ENCODE assay signal across 8 cellular contexts in the genomic region with DNA sequence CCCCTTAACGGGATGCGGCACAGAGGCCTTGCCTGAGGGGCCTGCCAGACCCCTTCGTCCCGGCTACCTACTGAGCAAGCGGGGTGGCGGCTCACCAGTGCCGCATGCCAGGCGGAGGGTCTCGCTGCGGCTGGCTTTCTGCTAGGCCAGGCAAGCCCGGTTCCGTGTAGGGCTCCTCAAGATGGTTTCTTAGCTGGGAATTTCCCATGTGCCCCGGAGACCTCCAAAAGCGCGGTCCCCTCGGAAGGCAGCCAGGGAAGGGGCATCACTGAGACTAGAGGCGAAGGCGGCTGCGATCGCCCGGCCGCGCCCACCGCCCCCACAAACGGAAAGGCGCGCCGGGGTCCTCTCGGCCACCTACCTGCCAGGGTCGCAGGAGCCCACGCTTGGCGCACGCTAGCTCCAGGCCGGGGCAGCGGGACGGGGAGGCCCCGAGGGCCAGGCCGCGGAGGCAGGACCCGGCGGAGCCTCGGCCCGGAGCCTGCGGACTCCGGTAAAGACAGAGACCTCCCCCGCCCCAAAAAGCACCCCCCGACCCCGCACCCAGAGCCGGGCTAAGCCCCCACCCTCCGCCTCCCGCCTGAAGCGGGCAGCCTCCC. TPM values are rescaled to one million over a fixed set of nuclear protein-coding genes. Genes with fewer than 3 reads are reported as not detected.
A peak's percentile ranks its signal among the peaks of the same experiment; 100 is the strongest.
DNase-seq lines count a peak whose midpoint lies in the region; TF ChIP-seq lines count a peak whose summit lies in the region.

No MANE protein-coding gene starts in this region.

- H3K4me3 ChIP-seq in CD8-positive, alpha-beta memory T cell (ENCODE audit: low read length) = peak overlapping the region; percentile 92
- H3K4me3 ChIP-seq in MM.1S (ENCODE audit: low read length) (peak overlapping the region; percentile 88), right atrium auricular region (peak overlapping the region; percentile 82 to 95), skeletal muscle cell (ENCODE audit: low read depth, low read length) (peak overlapping the region; percentile 73)

- no peaks in the 10 kb centered on the region for H3K36me3 ChIP-seq in CD8-positive, alpha-beta memory T cell (ENCODE audit: insufficient read depth, low read length)
- H3K36me3 ChIP-seq in MM.1S (replicated peaks; ENCODE audit: insufficient read depth, low read length) (no peaks in the 10 kb centered on the region), right atrium auricular region (no peaks in the 10 kb centered on the region)

- H3K4me1 ChIP-seq in CD8-positive, alpha-beta memory T cell (ENCODE audit: insufficient read depth, low read length) = peaks cover 29% of the 10 kb centered on the region
- H3K4me1 ChIP-seq in MM.1S (ENCODE audit: low read length) (peaks cover 31% of the 10 kb centered on the region), right atrium auricular region (peaks cover 0 to 24% of the 10 kb centered on the region in 2 donors)

- no peaks in the 10 kb centered on the region for H3K27me3 ChIP-seq in CD8-positive, alpha-beta memory T cell (ENCODE audit: insufficient read depth, low read length, poor library complexity, severe bottlenecking)
- H3K27me3 ChIP-seq in MM.1S (replicated peaks; ENCODE audit: insufficient read depth, low read length) (no peaks in the 10 kb centered on the region), right atrium auricular region (no peaks in the 10 kb centered on the region)

- TF ChIP-seq CTCF in MM.1S (IDR thresholded peaks at IDR 0.05; ENCODE audit: low read length) (no peak), right atrium auricular region (IDR thresholded peaks at IDR 0.05) (no peak)

- peaks cover 0 to 2% (median 0%) of the 10 kb centered on the region in 3 donors for H3K36me3 Mint-ChIP-seq in CD8-positive, alpha-beta memory T cell
- H3K36me3 Mint-ChIP-seq in activated naive CD4-positive, alpha-beta T cell treated with anti-CD3 and anti-CD28 coated beads, Interleukin-2, amount 10 ng/mL, durations not matched to agents 7 days and 5 days = no peaks in the 10 kb centered on the region

- peaks cover 47% of the 10 kb centered on the region for H3K79me2 ChIP-seq in MM.1S (ENCODE audit: low read length)

- H3K27me3 Mint-ChIP-seq in CD8-positive, alpha-beta memory T cell = peaks cover 0 to 3% of the 10 kb centered on the region in 2 donors
- H3K27me3 Mint-ChIP-seq in activated naive CD4-positive, alpha-beta T cell treated with anti-CD3 and anti-CD28 coated beads, Interleukin-2, amount 10 ng/mL, durations not matched to agents 7 days and 5 days = peaks cover 32% of the 10 kb centered on the region

- no peaks in the 10 kb centered on the region for H3K9me3 ChIP-seq in CD8-positive, alpha-beta memory T cell (ENCODE audit: low read length)
- H3K9me3 ChIP-seq in MM.1S (replicated peaks; ENCODE audit: insufficient read depth, low read length) (no peaks in the 10 kb centered on the region), right atrium auricular region (no peaks in the 10 kb centered on the region)

- peak overlapping the region; percentile 82; the same call in 1 of the 2 replicates for H3K9ac ChIP-seq in MM.1S (ENCODE audit: low read length)

- POLR2A ChIA-PET in CD8-positive, alpha-beta memory T cell (lab: Charles Lee) = interaction anchor here (1.0 kb wide), 1 partner anchor 21 kb away, joined by 3 read pairs; no protein-coding TSS in a partner anchor

- CTCF ChIA-PET in CD8-positive, alpha-beta memory T cell (lab: Charles Lee) = interaction anchor here (1.2 to 2.3 kb wide), 3 partner anchors 10 to 76 kb away, joined by 3 to 6 read pairs (median 4); no protein-coding TSS in a partner anchor
- CTCF ChIA-PET in activated naive CD4-positive, alpha-beta T cell treated with anti-CD3 and anti-CD28 coated beads, Interleukin-2, amount 10 ng/mL, durations not matched to agents 7 days and 5 days (lab: Charles Lee) = interaction anchor here (1.0 to 1.5 kb wide), 3 partner anchors 24 to 108 kb away, joined by 3 read pairs; partner anchors contain the start of gene MICAL3

- H3K4me3 Mint-ChIP-seq in CD8-positive, alpha-beta memory T cell = peak overlapping the region; percentile 56 to 97 (median 79)
- peak overlapping the region; percentile 63 for H3K4me3 Mint-ChIP-seq in activated naive CD4-positive, alpha-beta T cell treated with anti-CD3 and anti-CD28 coated beads, Interleukin-2, amount 10 ng/mL, durations not matched to agents 7 days and 5 days

- no peaks in the 10 kb centered on the region for H4K20me1 ChIP-seq in MM.1S (ENCODE audit: insufficient read depth, low read length)

- H3K9me3 Mint-ChIP-seq in CD8-positive, alpha-beta memory T cell = no peaks in the 10 kb centered on the region
- no peaks in the 10 kb centered on the region for H3K9me3 Mint-ChIP-seq in activated naive CD4-positive, alpha-beta T cell treated with anti-CD3 and anti-CD28 coated beads, Interleukin-2, amount 10 ng/mL, durations not matched to agents 7 days and 5 days

- no peaks in the 10 kb centered on the region for H3K9me2 ChIP-seq in MM.1S (replicated peaks; ENCODE audit: insufficient read depth, low read length)

- H3F3A ChIP-seq in MM.1S (ENCODE audit: insufficient read depth, low read length) = peaks cover 41% of the 10 kb centered on the region

- peak overlapping the region; percentile 74 for H2AFZ ChIP-seq in MM.1S (ENCODE audit: low read length)

- DNase-seq in CD8-positive, alpha-beta memory T cell = peak; percentile 15 to 58 (median 33)
- no peak for DNase-seq in MM.1S
- peak; percentile 30 for DNase-seq in activated naive CD4-positive, alpha-beta T cell treated with anti-CD3 and anti-CD28 coated beads, Interleukin-2, amount 10 ng/mL, durations not matched to agents 7 days and 5 days
- DNase-seq in right atrium auricular region (ENCODE audit: low spot score) = no peak
- DNase-seq in skeletal muscle cell (ENCODE audit: low read depth) = no peak
- DNase-seq in SHP77 treated with DMSO at 0.1 percent for 48 hours (lab: John Stamatoyannopoulos, UW) = no peak
- DNase-seq in DMS114 treated with DMSO at 0.1 percent for 48 hours (lab: John Stamatoyannopoulos, UW; ENCODE audit: unreplicated experiment) = no peak
- no peak for DNase-seq in GF-D8 (lab: John Stamatoyannopoulos, UW)

- H3K4me1 Mint-ChIP-seq in CD8-positive, alpha-beta memory T cell = peaks cover 37 to 59% (median 52%) of the 10 kb centered on the region in 3 donors
- H3K4me1 Mint-ChIP-seq in activated naive CD4-positive, alpha-beta T cell treated with anti-CD3 and anti-CD28 coated beads, Interleukin-2, amount 10 ng/mL, durations not matched to agents 7 days and 5 days = peaks cover 54% of the 10 kb centered on the region

- peak overlapping the region; percentile 75 to 99 (median 90) for H3K27ac Mint-ChIP-seq in CD8-positive, alpha-beta memory T cell
- no peak overlapping the region for H3K27ac Mint-ChIP-seq in activated naive CD4-positive, alpha-beta T cell treated with anti-CD3 and anti-CD28 coated beads, Interleukin-2, amount 10 ng/mL, durations not matched to agents 7 days and 5 days

- H3K4me2 ChIP-seq in MM.1S (ENCODE audit: low read depth, low read length) = peak overlapping the region; percentile 70

- peak overlapping the region; percentile 91 for H3K27ac ChIP-seq in CD8-positive, alpha-beta memory T cell (ENCODE audit: low read depth, low read length)
- H3K27ac ChIP-seq in MM.1S (ENCODE audit: low read length) (peak overlapping the region; percentile 3; the same call in 1 of the 2 replicates), right atrium auricular region (peak overlapping the region; percentile 90)

RNA-seq across cellular contexts. Expression of gene MICAL3, which starts 23.8 kb away (rescaled TPM):
- 10 to 100 TPM; 51.7 to 51.9 TPM for total RNA-seq in CD8-positive, alpha-beta memory T cell
- 1.7 TPM for polyA plus RNA-seq in CD8-positive, alpha-beta memory T cell
- 10 to 100 TPM; 42.5 to 45.1 TPM for total RNA-seq in right atrium auricular region

Comparison
In these comparisons a context has a peak if more than half of its experiments do, and no peak if none do; other contexts are left out.
1. DNase-seq: peak in CD8-positive, alpha-beta memory T cell (5 of 5) and activated naive CD4-positive, alpha-beta T cell treated with anti-CD3 and anti-CD28 coated beads, Interleukin-2, amount 10 ng/mL, durations not matched to agents 7 days and 5 days (single experiment); none in MM.1S (single experiment), right atrium auricular region (single experiment), skeletal muscle cell (single experiment), SHP77 treated with DMSO at 0.1 percent for 48 hours (single experiment), DMS114 treated with DMSO at 0.1 percent for 48 hours (single experiment) and GF-D8 (single experiment).
2. H3K27ac ChIP-seq: peak in every context shown above with its lines; median percentile 91 in CD8-positive, alpha-beta memory T cell; 90 in right atrium auricular region; 3 in MM.1S.
3. Peak in every context shown above with its lines, with median percentiles within 50 percentile points of each other: H3K4me3 ChIP-seq.